8 cellular contexts compared by ENCODE assay signal in genomic region chr11:65014146-65014960, GRCh38. TPM values are rescaled to one million over a fixed set of nuclear protein-coding genes. Genes with fewer than 3 reads are reported as not detected.
A peak's percentile ranks its signal among the peaks of the same experiment; 100 is the strongest.
DNase-seq lines count a peak whose midpoint lies in the region; ATAC-seq and TF ChIP-seq lines count a peak whose summit lies in the region.

ARL2 (plus strand) TSS chr11:65014160; CDS start chr11:65014208, 48 bp downstream.

- peaks cover 3% of the 10 kb centered on the region for H3K4me1 ChIP-seq in NT2/D1 (ENCODE audit: insufficient read depth, insufficient read length)
- H3K4me1 ChIP-seq in psoas muscle, result peaks cover 5% of the 10 kb centered on the region

- H3K9me3 ChIP-seq in NT2/D1 (ENCODE audit: insufficient read depth, low read length) (peaks cover 49% of the 10 kb centered on the region; the same call in 1 of the 2 replicates), psoas muscle (no peaks in the 10 kb centered on the region)

- TF ChIP-seq CTCF in psoas muscle (IDR thresholded peaks at IDR 0.05), result peak; percentile 86

- WGBS in psoas muscle, 3 donors, result 0 to 1% (median 1%) methylated on average over 50 to 82 of the region's 82 CpGs

- H3K4me3 ChIP-seq in NT2/D1 (ENCODE audit: insufficient read length, low read depth) (peak within 1 kb of the TSS; percentile 68), psoas muscle (peak within 1 kb of the TSS; percentile 81)

- H3K27ac ChIP-seq in psoas muscle, result peak within 1 kb of the TSS; percentile 97

- peak; percentile 71 for ATAC-seq in GM18502 (IDR thresholded peaks at IDR 0.05; ENCODE audit: poor library complexity, unreplicated experiment)
- ATAC-seq in HG02870 (IDR thresholded peaks at IDR 0.05; ENCODE audit: unreplicated experiment), result peak; percentile 44
- peak; percentile 86 to 89 (median 88) for ATAC-seq in psoas muscle

- no peaks in the 10 kb centered on the region for H3K27me3 ChIP-seq in NT2/D1 (ENCODE audit: insufficient read depth, insufficient read length)
- no peaks in the 10 kb centered on the region for H3K27me3 ChIP-seq in psoas muscle (ENCODE audit: insufficient read depth in 3 of 3, low read length in 2 of 3)

- peak; percentile 94 for DNase-seq in AG08396 (ENCODE audit: low spot score)
- no peak for DNase-seq in NT2/D1 (ENCODE audit: low read depth, low spot score)
- peak in 3 of 4 experiments; percentile 32 to 71 (median 66) for DNase-seq in activated naive CD4-positive, alpha-beta T cell (lab: John Stamatoyannopoulos, UW)
- no peak for DNase-seq in glomerular endothelial cell (ENCODE audit: extremely low read depth, low read depth, low spot score)
- DNase-seq in psoas muscle, result no peak
- no peak for DNase-seq in NCI-H128 (lab: John Stamatoyannopoulos, UW; ENCODE audit: unreplicated experiment)

- H3K36me3 ChIP-seq in NT2/D1 (ENCODE audit: insufficient read depth, insufficient read length, low read length), result peaks cover 26% of the 10 kb centered on the region
- peaks cover 0 to 14% of the 10 kb centered on the region in 2 donors for H3K36me3 ChIP-seq in psoas muscle (ENCODE audit: insufficient read depth in 1 of 2, low read depth in 1 of 2)

- intact Hi-C loops in psoas muscle (cut with DNase I), result loop anchor here (5.0 to 10.0 kb wide), 3 partner anchors 87 to 170 kb away; partner anchors contain the start of genes CDC42BPG (in 1 of the 2) and TM7SF2 (in 1 of the 2)

- peak within 1 kb of the TSS; percentile 91 for H3K9ac ChIP-seq in NT2/D1 (ENCODE audit: insufficient read length, low read depth)

RNA-seq across cellular contexts. Expression of gene ARL2, which starts in this region (rescaled TPM):
- total RNA-seq in glomerular endothelial cell (191 and 202 TPM in 2 replicates), psoas muscle (100 to 1,000 TPM; 109 to 171 (median 145) TPM)
- polyA plus RNA-seq in psoas muscle, result 100 to 1,000 TPM; 119 to 168 (median 154) TPM

Comparison
In these comparisons a context has a peak if more than half of its experiments do, and no peak if none do; other contexts are left out.
1. DNase-seq: peak in AG08396 (single experiment) and activated naive CD4-positive, alpha-beta T cell (3 of 4); none in NT2/D1 (single experiment), glomerular endothelial cell (single experiment), psoas muscle (0 of 2) and NCI-H128 (single experiment).
2. Peak in every context shown above with its lines, with median percentiles within 50 percentile points of each other: ATAC-seq.